18 cellular contexts compared by ENCODE assay signal in the genomic region with DNA sequence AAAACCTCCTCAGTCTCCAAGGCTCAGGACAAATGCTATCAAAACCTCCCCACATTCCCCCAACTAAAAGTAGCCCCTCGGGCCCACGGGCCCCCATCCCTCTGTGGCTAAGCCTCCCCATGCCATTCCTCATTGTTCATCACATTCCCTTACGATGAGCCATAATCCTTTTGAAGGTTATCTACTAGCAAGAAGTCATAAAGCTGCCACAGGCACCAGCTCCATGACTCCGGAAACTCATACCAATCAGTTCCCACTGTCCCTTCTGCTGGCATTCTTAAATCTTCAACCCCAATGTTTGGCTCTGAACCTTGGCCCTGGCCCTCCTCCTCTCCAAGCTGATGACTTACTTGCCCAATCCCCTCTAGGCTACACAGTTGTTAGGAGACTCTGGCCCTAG. TPM values are rescaled to one million over a fixed set of nuclear protein-coding genes. Genes with fewer than 3 reads are reported as not detected.
A peak's percentile ranks its signal among the peaks of the same experiment; 100 is the strongest.
DNase-seq lines count a peak whose midpoint lies in the region; ATAC-seq and TF ChIP-seq lines count a peak whose summit lies in the region.
"Had no signal": no experiment of that assay in that cellular context is flagged by ENCODE, and none has a peak within 500 bp of the region (broad histone marks: within the 10 kb centered on the region; RNA-seq: fewer than 3 reads in every experiment).

No MANE protein-coding gene starts in this region.

- H3K4me3 Mint-ChIP-seq in H9, result no peak overlapping the region
- H3K4me3 Mint-ChIP-seq in osteocyte (ENCODE audit: unreplicated experiment), result no peak overlapping the region
- H3K4me3 Mint-ChIP-seq: activated CD4-positive, alpha-beta T cell treated with anti-CD3 and anti-CD28 coated beads, Interleukin-2, amount 10 ng/mL, durations not matched to agents 24 days and 14 days; activated naive CD8-positive, alpha-beta T cell treated with anti-CD3 and anti-CD28 coated beads, Interleukin-2, amount 50 U/mL, for 24 hours had no signal

- H3K23me2 ChIP-seq in H9 (ENCODE audit: insufficient read length, low read depth, low read length, poor library complexity, severe bottlenecking), result no peaks in the 10 kb centered on the region

- H3K4me1 Mint-ChIP-seq in H9 (peaks cover 10 to 15% of the 10 kb centered on the region in 2 experiments), osteocyte (ENCODE audit: unreplicated experiment) (no peaks in the 10 kb centered on the region)

- no peak overlapping the region for H3K18ac ChIP-seq in H9 (ENCODE audit: insufficient read length, low read depth, low read length)

- H3K27me3 ChIP-seq in H9 (ENCODE audit: insufficient read depth, low read length), result no peaks in the 10 kb centered on the region
- H3K27me3 ChIP-seq: right atrium auricular region had no signal

- TF ChIP-seq CTCF in H9 (conservative IDR thresholded peaks at IDR 0.05) (no peak), osteocyte (IDR thresholded peaks at IDR 0.05) (no peak)

- H3K36me3 Mint-ChIP-seq in H9 (ENCODE audit: insufficient read depth in 1 of 3, low read depth in 3 of 3) (no peaks in the 10 kb centered on the region), osteocyte (ENCODE audit: unreplicated experiment) (no peaks in the 10 kb centered on the region)

- H2BK20ac ChIP-seq in H9 (ENCODE audit: low read depth, low read length, poor library complexity, severe bottlenecking), result no peak overlapping the region

- no peak overlapping the region for H3K56ac ChIP-seq in H9 (ENCODE audit: insufficient read length, low read depth, low read length)

- H3K9me3 ChIP-seq in H9 (ENCODE audit: control insufficient read depth, low read depth, low read length), result no peaks in the 10 kb centered on the region
- H3K9me3 ChIP-seq: right atrium auricular region had no signal

- H2BK12ac ChIP-seq in H9 (ENCODE audit: insufficient read length, low read depth, low read length), result no peak overlapping the region

- no peaks in the 10 kb centered on the region for H4K20me1 ChIP-seq in H9 (ENCODE audit: control insufficient read depth, insufficient read depth, insufficient read length)

- H3K14ac ChIP-seq in H9 (ENCODE audit: insufficient read depth, low read length), result no peak overlapping the region

- peak overlapping the region in 2 of 3 experiments; percentile 41 to 69; a peak in 3 of 7 replicates for H3K27ac Mint-ChIP-seq in H9
- no peak overlapping the region for H3K27ac Mint-ChIP-seq in osteocyte (ENCODE audit: unreplicated experiment)
- H3K27ac Mint-ChIP-seq: activated CD4-positive, alpha-beta T cell treated with anti-CD3 and anti-CD28 coated beads, Interleukin-2, amount 10 ng/mL, durations not matched to agents 24 days and 14 days; activated naive CD8-positive, alpha-beta T cell treated with anti-CD3 and anti-CD28 coated beads, Interleukin-2, amount 50 U/mL, for 24 hours had no signal

- no peak overlapping the region for H2BK120ac ChIP-seq in H9 (ENCODE audit: low read depth, low read length, poor library complexity, severe bottlenecking)

- H2AK5ac ChIP-seq in H9 (ENCODE audit: insufficient read length, low read length), result no peak overlapping the region

- H4K8ac ChIP-seq in H9 (replicated peaks; ENCODE audit: insufficient read length, low read depth, low read length), result no peak overlapping the region

- no peaks in the 10 kb centered on the region for H3K4me1 ChIP-seq in H9 (ENCODE audit: insufficient read depth, low read length)
- H3K4me1 ChIP-seq: right atrium auricular region had no signal

- no peak overlapping the region for H2BK5ac ChIP-seq in H9 (ENCODE audit: insufficient read length, low read length)

- H3K23ac ChIP-seq in H9 (ENCODE audit: insufficient read length, low read depth, low read length), result no peak overlapping the region

- H3K27me3 Mint-ChIP-seq in H9 (ENCODE audit: low read depth) (no peaks in the 10 kb centered on the region), osteocyte (ENCODE audit: unreplicated experiment) (peaks cover 3% of the 10 kb centered on the region)
- H3K27me3 Mint-ChIP-seq: activated naive CD8-positive, alpha-beta T cell treated with anti-CD3 and anti-CD28 coated beads, Interleukin-2, amount 50 U/mL, for 24 hours had no signal

- H3K79me1 ChIP-seq in H9 (ENCODE audit: insufficient read depth, low read depth, low read length, poor library complexity, severe bottlenecking), result no peaks in the 10 kb centered on the region

- DNase-seq in 8988T, result peak; percentile 39
- no peak for DNase-seq in H9
- peak; percentile 48 for DNase-seq in SW480 (ENCODE audit: low spot score)
- peak; percentile 33 for DNase-seq in kidney glomerular epithelial cell (lab: John Stamatoyannopoulos, UW)
- no peak for DNase-seq in effector CD4-positive, alpha-beta T cell
- no peak for DNase-seq in osteocyte (ENCODE audit: extremely low spot score, unreplicated experiment)
- no peak for DNase-seq in stimulated activated naive CD4-positive, alpha-beta T cell (lab: John Stamatoyannopoulos, UW)
- DNase-seq: activated CD4-positive, alpha-beta T cell treated with anti-CD3 and anti-CD28 coated beads, Interleukin-2, amount 10 ng/mL, durations not matched to agents 24 days and 14 days; activated naive CD8-positive, alpha-beta T cell treated with anti-CD3 and anti-CD28 coated beads, Interleukin-2, amount 50 U/mL, for 24 hours; COR-L47; left cardiac atrium; NCI-H2081 treated with DMSO at 0.1 percent for 48 hours; NCI-H69; RPMI8226; stimulated activated CD4-positive, alpha-beta T cell treated with anti-CD3 and anti-CD28 coated beads, Interleukin-4, amount 100 ng/mL, for 24 hours had no signal

- H4K5ac ChIP-seq in H9 (ENCODE audit: insufficient read length, low read depth, low read length), result no peak overlapping the region

- no peak overlapping the region for H3K27ac ChIP-seq in H9 (ENCODE audit: insufficient read length, low read depth, low read length)
- H3K27ac ChIP-seq: epithelial cell of prostate had no signal

- ATAC-seq in GM21526 (IDR thresholded peaks at IDR 0.05; ENCODE audit: low FRiP score, unreplicated experiment), result no peak
- ATAC-seq: activated naive CD8-positive, alpha-beta T cell treated with anti-CD3 and anti-CD28 coated beads, Interleukin-2, amount 50 U/mL, for 24 hours had no signal

- H3K4me2 ChIP-seq in H9 (ENCODE audit: insufficient read depth, insufficient read length, low read length), result no peak overlapping the region

- H4K91ac ChIP-seq in H9 (ENCODE audit: insufficient read length, low read depth, low read length), result no peak overlapping the region

- H3K9ac ChIP-seq in H9 (ENCODE audit: extremely low read depth, insufficient read length, low read length), result no peak overlapping the region

- H2BK15ac ChIP-seq in H9 (ENCODE audit: low read depth, low read length), result no peak overlapping the region

- no peak overlapping the region for H3K4ac ChIP-seq in H9 (ENCODE audit: low read depth, low read length)

- no peak overlapping the region for H3T11ph ChIP-seq in H9 (ENCODE audit: low read length)

- no peaks in the 10 kb centered on the region for H3K79me2 ChIP-seq in H9 (ENCODE audit: insufficient read depth, low read length)

- no peak overlapping the region for H2AFZ ChIP-seq in H9 (ENCODE audit: low read length)

- H3K9me3 Mint-ChIP-seq in H9 (no peaks in the 10 kb centered on the region), osteocyte (ENCODE audit: unreplicated experiment) (no peaks in the 10 kb centered on the region)
- H3K9me3 Mint-ChIP-seq: activated CD4-positive, alpha-beta T cell treated with anti-CD3 and anti-CD28 coated beads, Interleukin-2, amount 10 ng/mL, durations not matched to agents 24 days and 14 days; activated naive CD8-positive, alpha-beta T cell treated with anti-CD3 and anti-CD28 coated beads, Interleukin-2, amount 50 U/mL, for 24 hours had no signal

- no CpG with 5 or more reads among the region's 4 CpGs for WGBS in H9 (ENCODE audit: extremely low coverage, insufficient read length, low lambda C conversion rate)

RNA-seq across cellular contexts. Expression of a gene that starts 19.4 kb away (rescaled TPM):
- total RNA-seq in H9 (2021) (119 and 120 TPM in 2 replicates), osteocyte (150 and 151 TPM in 2 replicates)

Comparison
In these comparisons a context has a peak if more than half of its experiments do, and no peak if none do; other contexts are left out.
1. DNase-seq: peak in 8988T (single experiment), SW480 (single experiment) and kidney glomerular epithelial cell (single experiment); none in H9 (single experiment), effector CD4-positive, alpha-beta T cell (single experiment), osteocyte (single experiment) and stimulated activated naive CD4-positive, alpha-beta T cell (0 of 6).